35 cellular contexts compared by ENCODE assay signal in the genomic region with DNA sequence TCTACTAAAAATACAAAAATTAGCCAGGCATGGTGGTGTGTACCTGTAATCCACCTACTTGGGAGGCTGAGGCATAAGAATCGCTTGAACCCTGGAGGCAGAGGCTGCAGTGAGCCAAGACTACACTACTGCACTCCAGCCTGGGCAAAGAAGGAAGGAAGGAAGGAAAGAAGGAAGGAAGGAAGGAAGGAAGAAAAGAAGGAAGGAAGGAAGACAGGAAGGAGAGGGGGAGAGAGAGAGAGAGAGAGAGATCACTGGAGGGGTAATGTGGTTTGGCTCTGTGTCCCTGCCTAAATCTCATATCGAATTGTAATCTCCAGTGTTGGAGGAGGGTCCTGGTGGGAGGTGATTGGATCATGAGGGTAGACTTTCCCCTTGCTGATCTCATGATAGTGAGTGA.
"Had no signal": no experiment of that assay in that cellular context is flagged by ENCODE, and none has a peak within 500 bp of the region (broad histone marks: within the 10 kb centered on the region; RNA-seq: fewer than 3 reads in every experiment).

No MANE protein-coding gene starts in this region.

- H3K36me3 ChIP-seq: MG63 had no signal

- DNase-seq: Kasumi-1, MG63, MM.1S, MV-4-11, NCI-H1048, NCI-H1092, NCI-H1092 treated with DMSO at 0.1 percent for 48 hours, NCI-H1105, NCI-H1105 treated with DMSO at 0.1 percent for 48 hours, NCI-H1417, NCI-H1417 treated with DMSO at 0.1 percent for 48 hours, NCI-H1436, NCI-H1436 treated with DMSO at 0.1 percent for 48 hours, NCI-H146, NCI-H1694, NCI-H1694 treated with DMSO at 0.1 percent for 48 hours, NCI-H187, NCI-H187 treated with DMSO at 0.1 percent for 48 hours, NCI-H1930, NCI-H2029, NCI-H2029 treated with DMSO at 0.1 percent for 48 hours, NCI-H2081, NCI-H2081 treated with DMSO at 0.1 percent for 48 hours, NCI-H2107, NCI-H2171, NCI-H2171 treated with DMSO at 0.1 percent for 48 hours, NCI-H2227 treated with DMSO at 0.1 percent for 48 hours, NCI-H226, NCI-H345, NCI-H446, NCI-H446 treated with DMSO at 0.1 percent for 48 hours, NCI-H510A, NCI-H510A treated with DMSO at 0.1 percent for 48 hours, NCI-H524, NCI-H524 treated with DMSO at 0.1 percent for 48 hours had no signal

- H3K4me3 ChIP-seq: MG63 had no signal
